In genomic region chr4:71389149-71389840, GRCh38 we compare ENCODE assay signal across 15 cellular contexts. TPM values are rescaled to one million over a fixed set of nuclear protein-coding genes. Genes with fewer than 3 reads are reported as not detected.
DNase-seq lines count a peak whose midpoint lies in the region; ATAC-seq and TF ChIP-seq lines count a peak whose summit lies in the region.
"Had no signal": no experiment of that assay in that cellular context is flagged by ENCODE, and none has a peak within 500 bp of the region (broad histone marks: within the 10 kb centered on the region; RNA-seq: fewer than 3 reads in every experiment).

No MANE protein-coding gene starts in this region.

- no peak for ATAC-seq in HG03571 (IDR thresholded peaks at IDR 0.05; ENCODE audit: unreplicated experiment)

- H3K27ac ChIP-seq in PC-9 (no peak overlapping the region), sigmoid colon (no peak overlapping the region)
- H3K27ac ChIP-seq: SJCRH30, vagina had no signal

- no peak for TF ChIP-seq POLR2A in sigmoid colon (IDR thresholded peaks at IDR 0.05)

- H3F3A ChIP-seq in PC-9 (ENCODE audit: insufficient read depth, low read depth) = no peaks in the 10 kb centered on the region

- H3K4me1 ChIP-seq in PC-9 (replicated peaks; ENCODE audit: insufficient read depth) = peaks cover 13% of the 10 kb centered on the region
- peaks cover 0 to 12% (median 9%) of the 10 kb centered on the region in 4 donors for H3K4me1 ChIP-seq in sigmoid colon
- H3K4me1 ChIP-seq: HAP-1, SJCRH30, vagina had no signal

- no peak for TF ChIP-seq EP300 in sigmoid colon (IDR thresholded peaks at IDR 0.05)

- H3K9me2 ChIP-seq in PC-9 (ENCODE audit: insufficient read depth) = no peaks in the 10 kb centered on the region

- H3K4me3 ChIP-seq in PC-9 (no peak overlapping the region), sigmoid colon (no peak overlapping the region)
- H3K4me3 ChIP-seq: HAP-1, SJCRH30, vagina had no signal

- TF ChIP-seq CTCF in PC-9 (conservative IDR thresholded peaks at IDR 0.05) (no peak), sigmoid colon (IDR thresholded peaks at IDR 0.05) (no peak)

- H3K4me2 ChIP-seq in PC-9 = 0 out of 2 replicates have a peak overlapping the region, but pooled peaks have one; percentile 26

- H3K27me3 ChIP-seq in PC-9 (ENCODE audit: insufficient read depth, low read depth) = no peaks in the 10 kb centered on the region
- no peaks in the 10 kb centered on the region for H3K27me3 ChIP-seq in sigmoid colon
- H3K27me3 ChIP-seq: SJCRH30, vagina had no signal

- POLR2A ChIA-PET in PC-9 (lab: Charles Lee; ENCODE audit: unreplicated experiment) = no interaction called here

- CTCF ChIA-PET in PC-9 (lab: Charles Lee) = no interaction called here

- no TSS peak for BruUV-seq in PC-9 (replicated peaks; lab: Mats Ljungman, UMichigan)

- DNase-seq in EL = peak; percentile 67
- DNase-seq in PC-9 = no peak
- DNase-seq in iris pigment epithelial cell (ENCODE audit: low read depth) = peak; percentile 39
- DNase-seq in sigmoid colon = peak; percentile 65
- no peak for DNase-seq in GF-D8 (lab: John Stamatoyannopoulos, UW)
- no peak for DNase-seq in AG20443 (ENCODE audit: low spot score)
- DNase-seq in NCI-H1436 (lab: John Stamatoyannopoulos, UW) = no peak
- DNase-seq: activated CD4-positive, alpha-beta T cell treated with anti-CD3 and anti-CD28 coated beads, Interleukin-2, amount 50 U/mL, for 48 hours; CD4-positive, CD25-positive, alpha-beta regulatory T cell; NCI-H2081 treated with DMSO at 0.1 percent for 48 hours; SJCRH30; stimulated activated CD4-positive, alpha-beta T cell treated with anti-CD3 and anti-CD28 coated beads, Interleukin-4, amount 100 ng/mL, for 24 hours had no signal

- H3K79me2 ChIP-seq in PC-9 (ENCODE audit: low read depth) = no peaks in the 10 kb centered on the region

- no peaks in the 10 kb centered on the region for H3K36me3 ChIP-seq in PC-9 (ENCODE audit: low read depth)
- no peaks in the 10 kb centered on the region for H3K36me3 ChIP-seq in sigmoid colon
- H3K36me3 ChIP-seq: HAP-1, SJCRH30, vagina had no signal

- 41 to 68% methylated on average over 2 of the region's 2 CpGs for WGBS in sigmoid colon, 2 donors

- intact Hi-C loops in PC-9 (cut with micrococcal nuclease; ENCODE audit: unreplicated experiment) = no loop called here
- intact Hi-C loops in sigmoid colon (cut with DNase I) = no loop called here

- no peaks in the 10 kb centered on the region for H4K20me1 ChIP-seq in PC-9 (ENCODE audit: insufficient read depth)

- H2AFZ ChIP-seq in PC-9 = no peak overlapping the region

- H3K9me3 ChIP-seq in PC-9 (ENCODE audit: insufficient read depth, low read depth) (no peaks in the 10 kb centered on the region), sigmoid colon (no peaks in the 10 kb centered on the region)
- H3K9me3 ChIP-seq: HAP-1, SJCRH30, vagina had no signal

RNA-seq across cellular contexts. Expression of gene SLC4A4, which starts 50.5 kb away (rescaled TPM):
- total RNA-seq in PC-9 (2021) (0.13 and 0.44 TPM in 2 replicates), sigmoid colon (1 to 10 TPM; 3.0 to 4.8 (median 3.5) TPM)
- polyA plus RNA-seq in sigmoid colon = 10 to 100 TPM; 10.2 to 21.3 (median 10.6) TPM
- total RNA-seq: CD4-positive, CD25-positive, alpha-beta regulatory T cell had no signal
- polyA plus RNA-seq: CD4-positive, CD25-positive, alpha-beta regulatory T cell had no signal

Comparison
In these comparisons a context has a peak if more than half of its experiments do, and no peak if none do; other contexts are left out.
1. DNase-seq: peak in EL (single experiment), iris pigment epithelial cell (single experiment) and sigmoid colon (single experiment); none in PC-9 (0 of 2), GF-D8 (single experiment), AG20443 (single experiment) and NCI-H1436 (single experiment).